8 cellular contexts compared by ENCODE assay signal in genomic region chr5:119267958-119268386, GRCh38.
A peak's percentile ranks its signal among the peaks of the same experiment; 100 is the strongest.
DNase-seq lines count a peak whose midpoint lies in the region; ATAC-seq and TF ChIP-seq lines count a peak whose summit lies in the region.

No MANE protein-coding gene starts in this region.

- ATAC-seq in GM19025 (IDR thresholded peaks at IDR 0.05; ENCODE audit: low read depth, unreplicated experiment) = peak; percentile 59
- peak; percentile 82 for ATAC-seq in HG03342 (IDR thresholded peaks at IDR 0.05; ENCODE audit: unreplicated experiment)

- H3K36me3 ChIP-seq in colonic mucosa = no peaks in the 10 kb centered on the region

- peak overlapping the region; percentile 52 for H3K4me3 ChIP-seq in colonic mucosa

- TF ChIP-seq CTCF in colonic mucosa (IDR thresholded peaks at IDR 0.05) = peak; percentile 32

- intact Hi-C loops in colonic mucosa (cut with DNase I) = loop anchor here (5.0 kb wide), 1 partner anchor 134 kb away; no protein-coding TSS in a partner anchor

- H3K27ac ChIP-seq in colonic mucosa (peak overlapping the region; percentile 90), layer of hippocampus (ENCODE audit: low read depth, low read length) (peak overlapping the region; percentile 87)

- H3K4me1 ChIP-seq in colonic mucosa = peaks cover 3% of the 10 kb centered on the region

- H3K27me3 ChIP-seq in colonic mucosa (no peaks in the 10 kb centered on the region), layer of hippocampus (ENCODE audit: control insufficient read depth, insufficient read depth, low read length) (no peaks in the 10 kb centered on the region)

- peak; percentile 93 for DNase-seq in AG08395 (ENCODE audit: low spot score)
- peak; percentile 86 for DNase-seq in NCI-H446 treated with DMSO at 0.1 percent for 48 hours (lab: John Stamatoyannopoulos, UW)
- peak; percentile 67 to 71 for DNase-seq in activated CD4-positive, alpha-beta T cell treated with anti-CD3 and anti-CD28 coated beads for 4 hours
- DNase-seq in colonic mucosa = peak; percentile 90
- DNase-seq in stimulated activated CD4-positive, alpha-beta T cell treated with anti-CD3 and anti-CD28 coated beads, Interleukin-1b, Interleukin-23, amount 100 ng/mL, for 1 hour (ENCODE audit: low read depth in 2 of 2) = peak; percentile 30 to 32

- H3K9me3 ChIP-seq in colonic mucosa = no peaks in the 10 kb centered on the region

- peak overlapping the region; percentile 78 to 97 for H3K9ac ChIP-seq in colonic mucosa (ENCODE audit: low read depth in 2 of 2, low read length in 2 of 2)

Comparison
In these comparisons a context has a peak if more than half of its experiments do, and no peak if none do; other contexts are left out.
1. Peak in every context shown above with its lines: DNase-seq, ATAC-seq, H3K4me3 ChIP-seq and H3K27ac ChIP-seq.
2. DNase-seq: peak in every context shown above with its lines; median percentile 93 in AG08395; 90 in colonic mucosa; 86 in NCI-H446 treated with DMSO at 0.1 percent for 48 hours; 69 in activated CD4-positive, alpha-beta T cell treated with anti-CD3 and anti-CD28 coated beads for 4 hours; 31 in stimulated activated CD4-positive, alpha-beta T cell treated with anti-CD3 and anti-CD28 coated beads, Interleukin-1b, Interleukin-23, amount 100 ng/mL, for 1 hour.